ENCODE assay signal across 9 cellular contexts in the genomic region with DNA sequence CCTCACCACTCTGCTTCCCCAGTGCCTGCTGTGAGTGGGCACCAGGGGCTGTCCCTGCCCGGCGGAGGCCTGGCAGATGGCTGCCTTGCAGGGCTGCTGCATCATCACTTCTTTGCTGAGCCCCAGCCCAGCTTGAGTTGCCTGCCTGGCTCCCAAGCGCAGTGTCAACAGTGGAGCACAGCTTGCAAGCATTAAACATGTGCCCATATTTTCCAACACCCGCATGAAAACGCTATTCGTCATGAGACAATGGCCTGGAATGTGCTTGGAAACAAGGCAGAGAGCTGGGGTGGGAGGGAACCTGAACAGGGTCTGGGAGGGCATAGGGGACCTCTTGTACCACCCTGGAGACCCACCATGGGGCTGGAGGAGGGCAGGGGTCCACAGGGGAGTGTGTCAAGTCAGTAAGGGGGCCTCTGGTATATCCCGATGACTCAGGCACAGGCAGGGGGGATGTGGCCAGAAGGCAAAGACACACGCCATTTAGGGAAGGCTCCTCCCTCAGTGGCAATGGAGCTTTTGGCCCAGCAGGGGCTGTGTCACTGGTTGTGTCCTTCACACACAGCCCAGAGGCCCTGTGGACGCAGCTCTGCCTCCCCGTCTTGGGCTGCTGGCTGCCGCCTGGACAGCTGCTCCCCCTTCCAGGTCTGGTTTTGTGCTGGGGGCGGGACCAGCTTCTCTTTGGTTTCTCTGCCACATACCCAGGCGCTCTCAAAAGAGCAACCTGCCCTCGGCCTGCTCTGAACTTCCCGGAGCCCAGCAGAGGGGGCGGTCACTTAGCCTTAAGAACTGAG. TPM values are rescaled to one million over a fixed set of nuclear protein-coding genes. Genes with fewer than 3 reads are reported as not detected.
DNase-seq lines count a peak whose midpoint lies in the region; ATAC-seq and TF ChIP-seq lines count a peak whose summit lies in the region.
"Had no signal": no experiment of that assay in that cellular context is flagged by ENCODE, and none has a peak within 500 bp of the region (broad histone marks: within the 10 kb centered on the region; RNA-seq: fewer than 3 reads in every experiment).

No MANE protein-coding gene starts in this region.

- no peaks in the 10 kb centered on the region for H3K9me3 ChIP-seq in prostate gland

- DNase-seq in EH (ENCODE audit: low read depth) (peak; percentile 97), SHP77 treated with DMSO at 0.1 percent for 48 hours (lab: John Stamatoyannopoulos, UW) (peak; percentile 82), foreskin keratinocyte (no peak), prostate gland (ENCODE audit: low spot score) (peak; percentile 88), NOMO-1 (lab: John Stamatoyannopoulos, UW; ENCODE audit: unreplicated experiment in 2 of 2) (no peak), NCI-H226 (no peak)

- peak; percentile 41 for TF ChIP-seq POLR2A in prostate gland (IDR thresholded peaks at IDR 0.05)

- intact Hi-C loops in prostate gland (cut with DNase I), result no loop called here

- H3K27me3 ChIP-seq in foreskin keratinocyte (no peaks in the 10 kb centered on the region), prostate gland (replicated peaks; ENCODE audit: insufficient read depth) (no peaks in the 10 kb centered on the region)

- ATAC-seq in foreskin keratinocyte, result peak; percentile 23
- no peak for ATAC-seq in HG02840 (IDR thresholded peaks at IDR 0.05; ENCODE audit: low FRiP score, unreplicated experiment)
- ATAC-seq in GM18511 (IDR thresholded peaks at IDR 0.05; ENCODE audit: unreplicated experiment), result no peak

- H3K36me3 ChIP-seq in prostate gland, result no peaks in the 10 kb centered on the region

- no peak overlapping the region for H3K27ac ChIP-seq in foreskin keratinocyte
- peak overlapping the region; percentile 70 to 93 for H3K27ac ChIP-seq in prostate gland

- TF ChIP-seq CTCF in foreskin keratinocyte (conservative IDR thresholded peaks at IDR 0.05) (peak; percentile 16), prostate gland (IDR thresholded peaks at IDR 0.05) (peak in 3 of 4 experiments; percentile 18 to 40 (median 35))

- 37% methylated on average over 16 of the region's 16 CpGs for WGBS in prostate gland

- H3K4me3 ChIP-seq in prostate gland, result no peak overlapping the region

- H3K4me1 ChIP-seq in foreskin keratinocyte, result peaks cover 25% of the 10 kb centered on the region
- H3K4me1 ChIP-seq in prostate gland (replicated peaks), result peaks cover 17% of the 10 kb centered on the region

RNA-seq across cellular contexts. Expression of gene MTSS2, which starts 17.4 kb away (rescaled TPM):
- 31.0 and 40.9 TPM in 2 replicates for total RNA-seq in foreskin keratinocyte
- 12.5 and 17.4 TPM in 2 replicates for polyA plus RNA-seq in foreskin keratinocyte
- 10 to 100 TPM; 42.4 to 92.4 TPM for total RNA-seq in prostate gland

RNA-seq across cellular contexts. Expression of gene IL34, which starts 56.9 kb away (rescaled TPM):
- total RNA-seq in foreskin keratinocyte, result 0.11 and 0.17 TPM in 2 replicates
- polyA plus RNA-seq in foreskin keratinocyte, result 0.13 and 0.19 TPM in 2 replicates
- total RNA-seq in prostate gland, result 10 to 100 TPM in 1 of 2 donors, 1 to 10 TPM in 1; 2.9 to 16.6 TPM
- total RNA-seq: activated CD8-positive, alpha-beta memory T cell treated with anti-CD3 and anti-CD28 coated beads for 36 hours had no signal

Comparison
In these comparisons a context has a peak if more than half of its experiments do, and no peak if none do; other contexts are left out.
1. DNase-seq: peak in EH (single experiment), SHP77 treated with DMSO at 0.1 percent for 48 hours (single experiment) and prostate gland (single experiment); none in foreskin keratinocyte (0 of 2), NOMO-1 (0 of 2) and NCI-H226 (single experiment).